18 cellular contexts compared by ENCODE assay signal in genomic region chr5:76692274-76692540, GRCh38. TPM values are rescaled to one million over a fixed set of nuclear protein-coding genes. Genes with fewer than 3 reads are reported as not detected.
DNase-seq lines count a peak whose midpoint lies in the region; ATAC-seq and TF ChIP-seq lines count a peak whose summit lies in the region.
"Had no signal": no experiment of that assay in that cellular context is flagged by ENCODE, and none has a peak within 500 bp of the region (broad histone marks: within the 10 kb centered on the region; RNA-seq: fewer than 3 reads in every experiment).

No MANE protein-coding gene starts in this region.

- 95 to 100% methylated on average over 1 to 6 of the region's 6 CpGs for WGBS in gastroesophageal sphincter (ENCODE audit: low coverage in 1 of 2), 2 donors
- 98 to 99% (median 98%) methylated on average over 6 of the region's 6 CpGs for WGBS in ovary, 3 donors

- TF ChIP-seq EP300 in gastroesophageal sphincter (IDR thresholded peaks at IDR 0.05) (no peak), ovary (IDR thresholded peaks at IDR 0.05) (no peak)

- TF ChIP-seq POLR2A in gastroesophageal sphincter (IDR thresholded peaks at IDR 0.05) (no peak), ovary (IDR thresholded peaks at IDR 0.05) (no peak)

- H3K36me3 ChIP-seq in SJCRH30 (no peaks in the 10 kb centered on the region), gastroesophageal sphincter (no peaks in the 10 kb centered on the region), skeletal muscle satellite cell (ENCODE audit: insufficient read depth, low read length) (no peaks in the 10 kb centered on the region), ovary (no peaks in the 10 kb centered on the region)
- H3K36me3 ChIP-seq: uterus had no signal

- H3K27ac ChIP-seq in SJCRH30 (peak overlapping the region; percentile 93), gastroesophageal sphincter (peak overlapping the region in 3 of 4 donors; percentile 17 to 43 (median 32)), ovary (no peak overlapping the region)

- peaks cover 70% of the 10 kb centered on the region for H3K36me3 Mint-ChIP-seq in activated T-cell treated with anti-CD3 and anti-CD28 coated beads, Interleukin-2, amount 50 U/mL, for 24 hours (ENCODE audit: low read depth)
- H3K36me3 Mint-ChIP-seq in activated T-cell treated with anti-CD3 and anti-CD28 coated beads, Interleukin-2, amount 50 U/mL, for 4 hours (ENCODE audit: insufficient read depth): peaks cover 39% of the 10 kb centered on the region

- H3K4me3 ChIP-seq in SJCRH30 (0 out of 2 replicates have a peak overlapping the region, but pooled peaks have one; percentile 6), gastroesophageal sphincter (no peak overlapping the region), skeletal muscle satellite cell (ENCODE audit: low read length) (no peak overlapping the region), ovary (no peak overlapping the region)
- H3K4me3 ChIP-seq: mucosa of descending colon, stomach, uterus had no signal

- peak overlapping the region; percentile 89 for H3K27ac Mint-ChIP-seq in activated T-cell treated with anti-CD3 and anti-CD28 coated beads, Interleukin-2, amount 50 U/mL, for 24 hours

- peak overlapping the region; percentile 63 for H3K4me2 ChIP-seq in skeletal muscle satellite cell (ENCODE audit: low read length)

- no peak for ATAC-seq in activated T-cell treated with anti-CD3 and anti-CD28 coated beads, Interleukin-2, amount 50 U/mL, for 4 hours
- ATAC-seq in gastroesophageal sphincter (no peak), left lobe of liver (no peak)
- ATAC-seq: CD8-positive, alpha-beta T cell had no signal

- no peaks in the 10 kb centered on the region for H3K27me3 Mint-ChIP-seq in activated T-cell treated with anti-CD3 and anti-CD28 coated beads, Interleukin-2, amount 50 U/mL, for 24 hours
- H3K27me3 Mint-ChIP-seq in activated T-cell treated with anti-CD3 and anti-CD28 coated beads, Interleukin-2, amount 50 U/mL, for 4 hours (ENCODE audit: low read depth): no peaks in the 10 kb centered on the region

- H3K9me3 ChIP-seq in SJCRH30 (replicated peaks): no peaks in the 10 kb centered on the region
- H3K9me3 ChIP-seq in gastroesophageal sphincter: no peaks in the 10 kb centered on the region
- no peaks in the 10 kb centered on the region for H3K9me3 ChIP-seq in skeletal muscle satellite cell (replicated peaks; ENCODE audit: low read length)
- H3K9me3 ChIP-seq in ovary: no peaks in the 10 kb centered on the region
- H3K9me3 ChIP-seq: mucosa of descending colon, stomach, uterus had no signal

- H3K27me3 ChIP-seq in SJCRH30 (no peaks in the 10 kb centered on the region), gastroesophageal sphincter (no peaks in the 10 kb centered on the region), skeletal muscle satellite cell (ENCODE audit: control insufficient read depth, insufficient read depth, low read length) (no peaks in the 10 kb centered on the region), ovary (no peaks in the 10 kb centered on the region)
- H3K27me3 ChIP-seq: stomach, uterus had no signal

- H3K9ac ChIP-seq in skeletal muscle satellite cell (ENCODE audit: low read depth, low read length): peak overlapping the region; percentile 67

- DNase-seq in activated T-cell treated with anti-CD3 and anti-CD28 coated beads, Interleukin-2, amount 50 U/mL, for 24 hours: no peak
- DNase-seq in activated T-cell treated with anti-CD3 and anti-CD28 coated beads, Interleukin-2, amount 50 U/mL, for 4 hours: no peak
- DNase-seq in SJCRH30 (peak; percentile 82 to 85), left lobe of liver (ENCODE audit: low spot score) (no peak), ovary (no peak), UCSD-AML1 (lab: John Stamatoyannopoulos, UW; ENCODE audit: unreplicated experiment) (no peak)
- DNase-seq: activated effector memory CD4-positive, alpha-beta T cell treated with anti-CD3 and anti-CD28 coated beads, Interleukin-2, amount 50 U/mL, for 16 hours; CD8-positive, alpha-beta T cell; dermis blood vessel endothelial cell; mucosa of descending colon; MV-4-11; NCI-H2081; NCI-H524 treated with DMSO at 0.1 percent for 48 hours; stimulated activated CD4-positive, alpha-beta T cell treated with anti-CD3 and anti-CD28 coated beads, Interleukin-15, amount 100 ng/mL, for 24 hours; stomach; uterus had no signal

- no peaks in the 10 kb centered on the region for H3K9me3 Mint-ChIP-seq in activated T-cell treated with anti-CD3 and anti-CD28 coated beads, Interleukin-2, amount 50 U/mL, for 24 hours
- no peaks in the 10 kb centered on the region for H3K9me3 Mint-ChIP-seq in activated T-cell treated with anti-CD3 and anti-CD28 coated beads, Interleukin-2, amount 50 U/mL, for 4 hours
- H3K9me3 Mint-ChIP-seq: CD8-positive, alpha-beta T cell had no signal

- H3K4me3 Mint-ChIP-seq in activated T-cell treated with anti-CD3 and anti-CD28 coated beads, Interleukin-2, amount 50 U/mL, for 24 hours: no peak overlapping the region
- H3K4me3 Mint-ChIP-seq in activated T-cell treated with anti-CD3 and anti-CD28 coated beads, Interleukin-2, amount 50 U/mL, for 4 hours: no peak overlapping the region
- H3K4me3 Mint-ChIP-seq: CD8-positive, alpha-beta T cell had no signal

- TF ChIP-seq CTCF in gastroesophageal sphincter (IDR thresholded peaks at IDR 0.05) (no peak), ovary (IDR thresholded peaks at IDR 0.05) (no peak)

- intact Hi-C loops in ovary (cut with DNase I): no loop called here

- peaks cover 28% of the 10 kb centered on the region for H3K4me1 Mint-ChIP-seq in activated T-cell treated with anti-CD3 and anti-CD28 coated beads, Interleukin-2, amount 50 U/mL, for 24 hours (ENCODE audit: low read depth)
- H3K4me1 Mint-ChIP-seq in activated T-cell treated with anti-CD3 and anti-CD28 coated beads, Interleukin-2, amount 50 U/mL, for 4 hours (ENCODE audit: low read depth): peaks cover 11% of the 10 kb centered on the region

- H3K4me1 ChIP-seq in SJCRH30: peaks cover 85% of the 10 kb centered on the region
- H3K4me1 ChIP-seq in gastroesophageal sphincter: peaks cover 0 to 16% (median 3%) of the 10 kb centered on the region in 3 donors
- H3K4me1 ChIP-seq in skeletal muscle satellite cell (ENCODE audit: control insufficient read depth, insufficient read depth, low read length): peaks cover 66% of the 10 kb centered on the region
- H3K4me1 ChIP-seq in ovary (ENCODE audit: insufficient read depth): no peaks in the 10 kb centered on the region
- H3K4me1 ChIP-seq: uterus had no signal

RNA-seq across cellular contexts. Expression of gene F2R, which starts 23.7 kb away (rescaled TPM):
- total RNA-seq in activated T-cell treated with anti-CD3 and anti-CD28 coated beads, Interleukin-2, amount 50 U/mL, for 4 hours: 1 to 10 TPM; 1.4 to 5.6 (median 4.3) TPM
- total RNA-seq in SJCRH30 (2014; rRNA removed; shearing (Covaris generic)): 99.3 and 103 TPM in 2 replicates
- total RNA-seq in gastroesophageal sphincter: 10 to 100 TPM in 3 of 4 donors, 1 to 10 TPM in 1; 7.5 to 20.9 (median 11.3) TPM
- 49.4 and 69.0 TPM in 2 replicates for total RNA-seq in skeletal muscle satellite cell (2012; rRNA removed)
- 5.4 TPM for total RNA-seq in left lobe of liver
- total RNA-seq in ovary: 1 to 10 TPM; 1.7 to 7.0 (median 4.3) TPM
- 10 to 100 TPM in 1 of 2 donors, 1 to 10 TPM in 1; 6.6 to 28.5 TPM for polyA plus RNA-seq in ovary

Comparison
In these comparisons a context has a peak if more than half of its experiments do, and no peak if none do; other contexts are left out.
1. DNase-seq: peak in SJCRH30 (2 of 2); none in activated T-cell treated with anti-CD3 and anti-CD28 coated beads, Interleukin-2, amount 50 U/mL, for 24 hours (single experiment), activated T-cell treated with anti-CD3 and anti-CD28 coated beads, Interleukin-2, amount 50 U/mL, for 4 hours (single experiment), left lobe of liver (single experiment), ovary (0 of 5) and UCSD-AML1 (single experiment).
2. H3K27ac ChIP-seq: peak in SJCRH30 (single experiment) and gastroesophageal sphincter (3 of 4); none in ovary (0 of 2).